8 cellular contexts compared by ENCODE assay signal in the genomic region with DNA sequence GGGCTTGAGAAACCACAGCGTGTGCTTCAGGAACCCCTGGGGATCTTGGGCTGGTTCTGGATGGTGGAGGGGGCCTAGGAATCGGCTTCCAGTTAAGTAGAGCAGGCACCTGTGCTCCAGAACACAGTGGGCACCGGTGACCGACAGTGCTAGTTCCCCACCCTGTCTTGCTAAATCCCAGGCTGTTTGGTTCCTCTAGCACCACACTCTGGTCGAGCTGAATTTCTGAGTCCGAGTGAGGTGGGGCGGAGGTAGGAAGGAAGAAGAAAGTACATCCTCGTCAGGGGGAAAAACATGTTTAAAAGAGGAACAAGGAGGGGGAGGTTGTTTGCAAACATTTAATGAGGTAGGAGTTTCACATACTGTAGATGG. TPM values are rescaled to one million over a fixed set of nuclear protein-coding genes. Genes with fewer than 3 reads are reported as not detected.
DNase-seq lines count a peak whose midpoint lies in the region; ATAC-seq and TF ChIP-seq lines count a peak whose summit lies in the region.

No MANE protein-coding gene starts in this region.

- no peak overlapping the region for H2AFZ ChIP-seq in PC-3 (ENCODE audit: low read length)

- no TSS peak for BruUV-seq in PC-3 (replicated peaks; lab: Mats Ljungman, UMichigan)

- intact Hi-C loops in PC-3 (cut with micrococcal nuclease) = no loop called here
- intact Hi-C loops in spleen (cut with DNase I; ENCODE audit: low total_unique reads) = no loop called here

- WGBS in endodermal cell (ENCODE audit: insufficient coverage in 1 of 2, insufficient read length in 1 of 2), 2 experiments = 69 to 78% methylated on average over 6 to 8 of the region's 8 CpGs
- WGBS in spleen, 5 donors = 14 to 27% (median 19%) methylated on average over 8 of the region's 8 CpGs

- H3K27ac Mint-ChIP-seq in endodermal cell = peak overlapping the region; percentile 3

- H3K4me1 Mint-ChIP-seq in endodermal cell = peaks cover 26% of the 10 kb centered on the region

- TF ChIP-seq POLR2A in spleen (IDR thresholded peaks at IDR 0.05) = no peak

- no peaks in the 10 kb centered on the region for H3K27me3 Mint-ChIP-seq in endodermal cell (ENCODE audit: insufficient read depth)

- TF ChIP-seq CTCF in PC-3 (conservative IDR thresholded peaks at IDR 0.05; ENCODE audit: low read depth, low read length) (no peak), endodermal cell (conservative IDR thresholded peaks at IDR 0.05) (peak; percentile 53), spleen (IDR thresholded peaks at IDR 0.05 in 8 of 11, conservative IDR thresholded peaks at IDR 0.05 in 3 of 11) (peak in 5 of 11 experiments; percentile 11 to 51 (median 21))

- no peaks in the 10 kb centered on the region for H4K20me1 ChIP-seq in PC-3 (ENCODE audit: low read length)

- peak; percentile 90 for DNase-seq in SIG-M5 (lab: John Stamatoyannopoulos, UW)
- no peak for DNase-seq in SIG-M5 treated with dmso at 0.1 percent for 504 hours (lab: John Stamatoyannopoulos, UW; ENCODE audit: unreplicated experiment)
- DNase-seq in PC-3 = no peak
- peak; percentile 71 for DNase-seq in endodermal cell
- DNase-seq in spleen = peak; percentile 90
- no peak for DNase-seq in HAP-1 (ENCODE audit: low spot score in 2 of 2)
- no peak for DNase-seq in MG63

- H3K4me2 ChIP-seq in PC-3 (ENCODE audit: low read length) = peak overlapping the region; percentile 64

- no peaks in the 10 kb centered on the region for H3K9me3 Mint-ChIP-seq in endodermal cell

- H3K27ac ChIP-seq in PC-3 (ENCODE audit: low read length) (peak overlapping the region; percentile 75), endodermal cell (ENCODE audit: low read depth, low read length) (peak overlapping the region; percentile 11), spleen (peak overlapping the region; percentile 89 to 99 (median 92))

- no peaks in the 10 kb centered on the region for H3F3A ChIP-seq in PC-3 (ENCODE audit: low read length, unreplicated experiment)

- no peak overlapping the region for H3K4me3 Mint-ChIP-seq in endodermal cell

- H3K4me1 ChIP-seq in PC-3 (ENCODE audit: insufficient read depth, low read length) = peaks cover 53% of the 10 kb centered on the region
- peaks cover 7% of the 10 kb centered on the region for H3K4me1 ChIP-seq in endodermal cell (ENCODE audit: control insufficient read depth, insufficient read depth, low read length)
- H3K4me1 ChIP-seq in spleen = peaks cover 77 to 100% (median 99%) of the 10 kb centered on the region in 6 donors
- H3K4me1 ChIP-seq in HAP-1 = peaks cover 6% of the 10 kb centered on the region

- H3K9ac ChIP-seq in PC-3 (ENCODE audit: low read length) (peak overlapping the region; percentile 18), endodermal cell (ENCODE audit: extremely low read depth, low read length, poor library complexity, severe bottlenecking) (no peak overlapping the region)

- no peaks in the 10 kb centered on the region for H3K36me3 Mint-ChIP-seq in endodermal cell (ENCODE audit: low read depth)

- H3K9me3 ChIP-seq in PC-3 (ENCODE audit: low read length) = no peaks in the 10 kb centered on the region
- H3K9me3 ChIP-seq in endodermal cell (ENCODE audit: control insufficient read depth, low read length) = no peaks in the 10 kb centered on the region
- H3K9me3 ChIP-seq in spleen = no peaks in the 10 kb centered on the region
- H3K9me3 ChIP-seq in HAP-1 = no peaks in the 10 kb centered on the region
- no peaks in the 10 kb centered on the region for H3K9me3 ChIP-seq in MG63

- in situ Hi-C loops in HAP-1 (cut with MboI; ENCODE audit: low sequenced_read_pairs) = no loop called here

- POLR2A ChIA-PET in PC-3 (lab: Charles Lee; ENCODE audit: unreplicated experiment) = no interaction called here

- H3K36me3 ChIP-seq in PC-3 (ENCODE audit: low read depth, low read length) = no peaks in the 10 kb centered on the region
- no peaks in the 10 kb centered on the region for H3K36me3 ChIP-seq in endodermal cell (ENCODE audit: control insufficient read depth, insufficient read depth, low read length)
- H3K36me3 ChIP-seq in spleen = peaks cover 0 to 27% (median 0%) of the 10 kb centered on the region in 6 donors
- H3K36me3 ChIP-seq in HAP-1 (replicated peaks) = no peaks in the 10 kb centered on the region
- H3K36me3 ChIP-seq in MG63 = no peaks in the 10 kb centered on the region

- no peaks in the 10 kb centered on the region for H3K9me2 ChIP-seq in PC-3 (replicated peaks; ENCODE audit: low read length)

- H3K27me3 ChIP-seq in PC-3 (ENCODE audit: low read length) (no peaks in the 10 kb centered on the region), endodermal cell (ENCODE audit: control insufficient read depth, insufficient read depth, low read length, poor library complexity, severe bottlenecking) (no peaks in the 10 kb centered on the region), spleen (replicated peaks in 1 of 7) (no peaks in the 10 kb centered on the region), HAP-1 (ENCODE audit: low read depth) (no peaks in the 10 kb centered on the region), MG63 (no peaks in the 10 kb centered on the region)

- peaks cover 59% of the 10 kb centered on the region for H3K79me2 ChIP-seq in PC-3 (ENCODE audit: low read length)

- ATAC-seq in HG02759 (IDR thresholded peaks at IDR 0.05; ENCODE audit: unreplicated experiment) = peak; percentile 25
- ATAC-seq in PC-3 = no peak

- CTCF ChIA-PET in PC-3 (lab: Charles Lee) = no interaction called here

- peak overlapping the region; percentile 18; the same call in 1 of the 2 replicates for H3K4me3 ChIP-seq in PC-3 (ENCODE audit: low read length)
- no peak overlapping the region for H3K4me3 ChIP-seq in endodermal cell (ENCODE audit: low read length)
- H3K4me3 ChIP-seq in spleen = peak overlapping the region in 4 of 8 donors; percentile 22 to 63 (median 25)
- H3K4me3 ChIP-seq in HAP-1 = no peak overlapping the region
- H3K4me3 ChIP-seq in MG63 = no peak overlapping the region

RNA-seq across cellular contexts. Expression of a gene that starts 29.1 kb away (rescaled TPM):
- 28.1 and 31.9 TPM in 2 replicates for total RNA-seq in PC-3 (2014; rRNA removed)
- total RNA-seq in endodermal cell = 10 to 100 TPM; 43.1 to 56.5 TPM
- polyA plus RNA-seq in endodermal cell (2013, experiment 1 of 2) = 25.6 TPM
- polyA plus RNA-seq in endodermal cell (2013, experiment 2 of 2) = 24.6 TPM
- total RNA-seq in spleen = 100 to 1,000 TPM in 6 of 7 donors, 10 to 100 TPM in 1; 75.4 to 150 (median 128) TPM
- 10 to 100 TPM in 1 of 3 donors, 1 to 10 TPM in 2; 3.4 to 14.2 (median 3.9) TPM for polyA plus RNA-seq in spleen
- total RNA-seq in MG63 (2014; rRNA removed; shearing (Covaris generic); ENCODE audit: low replicate concordance) = 2.6 and 3.4 TPM in 2 replicates

Comparison
In these comparisons a context has a peak if more than half of its experiments do, and no peak if none do; other contexts are left out.
1. DNase-seq: peak in SIG-M5 (single experiment), endodermal cell (single experiment) and spleen (single experiment); none in SIG-M5 treated with dmso at 0.1 percent for 504 hours (single experiment), PC-3 (single experiment), HAP-1 (0 of 2) and MG63 (single experiment).
2. H3K27ac ChIP-seq: peak in every context shown above with its lines; median percentile 92 in spleen; 75 in PC-3; 11 in endodermal cell.